ENCODE assay signal across 25 cellular contexts in the genomic region with DNA sequence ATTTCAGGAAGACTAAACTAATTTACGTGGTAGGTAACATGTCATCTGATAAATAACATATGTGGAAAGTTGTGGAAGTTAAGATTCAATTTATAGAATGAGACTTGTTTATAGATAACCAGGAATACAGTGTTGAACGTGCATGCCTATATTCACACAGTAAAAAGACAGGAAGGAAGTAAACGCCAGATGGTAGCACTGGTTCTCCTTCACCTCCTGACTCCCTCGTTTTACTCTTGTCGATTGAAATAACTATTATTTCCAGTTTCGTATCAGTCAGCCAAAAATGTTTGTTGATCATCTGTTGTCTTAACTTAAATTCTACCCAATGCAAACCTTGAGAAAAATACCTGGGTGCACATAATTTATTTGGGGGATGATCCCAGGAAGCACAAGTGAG. TPM values are rescaled to one million over a fixed set of nuclear protein-coding genes. Genes with fewer than 3 reads are reported as not detected.
DNase-seq lines count a peak whose midpoint lies in the region; ATAC-seq, FAIRE-seq and TF ChIP-seq lines count a peak whose summit lies in the region.
"Had no signal": no experiment of that assay in that cellular context is flagged by ENCODE, and none has a peak within 500 bp of the region (broad histone marks: within the 10 kb centered on the region; RNA-seq: fewer than 3 reads in every experiment).

No MANE protein-coding gene starts in this region.

- peak overlapping the region; percentile 46 for H3K4me3 Mint-ChIP-seq in type B pancreatic cell
- H3K4me3 Mint-ChIP-seq: activated naive CD8-positive, alpha-beta T cell; CD8-positive, alpha-beta memory T cell; natural killer cell had no signal

- H3K27ac ChIP-seq in SK-N-MC = peak overlapping the region; percentile 94
- H3K27ac ChIP-seq: ascending aorta, KMS-11, VCaP had no signal

- peak; percentile 20 for FAIRE-seq in HTR-8/SVneo (lab: Jason Lieb, UNC)
- FAIRE-seq: GM19239 had no signal

- H3K9me3 Mint-ChIP-seq in type B pancreatic cell = peaks cover 6% of the 10 kb centered on the region
- H3K9me3 Mint-ChIP-seq: CD8-positive, alpha-beta memory T cell; natural killer cell had no signal

- peak overlapping the region; percentile 79 for H3K27ac Mint-ChIP-seq in type B pancreatic cell
- H3K27ac Mint-ChIP-seq: activated naive CD8-positive, alpha-beta T cell; CD8-positive, alpha-beta memory T cell; natural killer cell had no signal

- no peaks in the 10 kb centered on the region for H3K27me3 Mint-ChIP-seq in type B pancreatic cell

- no peak for TF ChIP-seq CTCF in type B pancreatic cell (conservative IDR thresholded peaks at IDR 0.05)

- DNase-seq in HTR-8/SVneo (ENCODE audit: insufficient read length, low spot score) = no peak
- no peak for DNase-seq in SK-N-MC (ENCODE audit: low read depth, low spot score)
- peak; percentile 18 to 48 for DNase-seq in lung microvascular endothelial cell (ENCODE audit: low read depth in 2 of 2)
- DNase-seq in type B pancreatic cell (ENCODE audit: extremely low spot score, unreplicated experiment) = no peak
- DNase-seq in inferior parietal cortex (ENCODE audit: extremely low spot score) = no peak
- no peak for DNase-seq in SW480 (ENCODE audit: low spot score)
- DNase-seq: activated CD4-positive, alpha-beta T cell treated with anti-CD3 and anti-CD28 coated beads for 4 hours; activated T-cell treated with anti-CD3 and anti-CD28 coated beads for 4 hours; CD8-positive, alpha-beta memory T cell; natural killer cell; NCI-H1436; NCI-H2081 treated with DMSO at 0.1 percent for 48 hours; stimulated activated naive CD4-positive, alpha-beta T cell treated with Interleukin-2 at 50 U/mL for 16 hours had no signal

- H3K9me3 ChIP-seq in SK-N-MC (ENCODE audit: low read depth, low read length) = no peaks in the 10 kb centered on the region
- H3K9me3 ChIP-seq: ascending aorta had no signal

- peaks cover 5% of the 10 kb centered on the region for H3K36me3 Mint-ChIP-seq in type B pancreatic cell
- H3K36me3 Mint-ChIP-seq: activated naive CD8-positive, alpha-beta T cell; natural killer cell had no signal

- no peaks in the 10 kb centered on the region for H3K36me3 ChIP-seq in SK-N-MC (ENCODE audit: insufficient read depth, low read length)
- H3K36me3 ChIP-seq: ascending aorta had no signal

- H3K4me3 ChIP-seq in SK-N-MC = peak overlapping the region; percentile 38; the same call in 1 of the 2 replicates
- H3K4me3 ChIP-seq: ascending aorta had no signal

- no peak for ATAC-seq in HG03039 (IDR thresholded peaks at IDR 0.05; ENCODE audit: unreplicated experiment)
- ATAC-seq: natural killer cell had no signal

- H3K4me1 Mint-ChIP-seq in type B pancreatic cell (ENCODE audit: unreplicated experiment) = peaks cover 14% of the 10 kb centered on the region
- H3K4me1 Mint-ChIP-seq: natural killer cell had no signal

- no peak overlapping the region for H3K9ac ChIP-seq in SK-N-MC (ENCODE audit: insufficient read length)
- H3K9ac ChIP-seq: KMS-11 had no signal

RNA-seq across cellular contexts. Expression of a gene that starts 1.9 kb away (rescaled TPM):
- total RNA-seq in lung microvascular endothelial cell (not detected in 2 replicates), type B pancreatic cell (ENCODE audit: low replicate concordance) (not detected in 2 replicates)
- total RNA-seq: ascending aorta; CD8-positive, alpha-beta memory T cell; HT-29; mesenteric fat pad; natural killer cell; omental fat pad; RPMI7951; temporal lobe; urinary bladder had no signal

RNA-seq across cellular contexts. Expression of a gene that starts 2.1 kb away (rescaled TPM):
- total RNA-seq in lung microvascular endothelial cell = not detected in 2 replicates
- total RNA-seq in type B pancreatic cell (ENCODE audit: low replicate concordance) = not detected in 2 replicates
- total RNA-seq: ascending aorta; CD8-positive, alpha-beta memory T cell; HT-29; mesenteric fat pad; natural killer cell; omental fat pad; RPMI7951; temporal lobe; urinary bladder had no signal

RNA-seq across cellular contexts. Expression of a gene that starts 5.1 kb away (rescaled TPM):
- total RNA-seq in lung microvascular endothelial cell (not detected in 2 replicates), type B pancreatic cell (ENCODE audit: low replicate concordance) (not detected in 2 replicates)
- total RNA-seq: ascending aorta; CD8-positive, alpha-beta memory T cell; HT-29; mesenteric fat pad; natural killer cell; omental fat pad; RPMI7951; temporal lobe; urinary bladder had no signal

RNA-seq across cellular contexts. Expression of a gene that starts 16.1 kb away (rescaled TPM):
- not detected in 2 replicates for total RNA-seq in lung microvascular endothelial cell
- total RNA-seq in type B pancreatic cell (ENCODE audit: low replicate concordance) = not detected in 2 replicates
- total RNA-seq: ascending aorta; CD8-positive, alpha-beta memory T cell; HT-29; mesenteric fat pad; natural killer cell; omental fat pad; RPMI7951; temporal lobe; urinary bladder had no signal

RNA-seq across cellular contexts. Expression of a gene that starts 18.1 kb away (rescaled TPM):
- total RNA-seq in lung microvascular endothelial cell (not detected in 2 replicates), type B pancreatic cell (ENCODE audit: low replicate concordance) (not detected in 2 replicates)
- total RNA-seq: ascending aorta; CD8-positive, alpha-beta memory T cell; HT-29; mesenteric fat pad; natural killer cell; omental fat pad; RPMI7951; temporal lobe; urinary bladder had no signal

Comparison
In these comparisons a context has a peak if more than half of its experiments do, and no peak if none do; other contexts are left out.
1. DNase-seq: peak in lung microvascular endothelial cell (2 of 2); none in HTR-8/SVneo (single experiment), SK-N-MC (single experiment), type B pancreatic cell (single experiment), inferior parietal cortex (single experiment) and SW480 (single experiment).